33 cellular contexts compared by ENCODE assay signal in genomic region chr20:40778894-40779496, GRCh38.
DNase-seq lines count a peak whose midpoint lies in the region; ATAC-seq and TF ChIP-seq lines count a peak whose summit lies in the region.
"Had no signal": no experiment of that assay in that cellular context is flagged by ENCODE, and none has a peak within 500 bp of the region (broad histone marks: within the 10 kb centered on the region; RNA-seq: fewer than 3 reads in every experiment).

No MANE protein-coding gene starts in this region.

- DNase-seq in GM12864 (ENCODE audit: low read depth) = peak; percentile 12
- peak; percentile 36 for DNase-seq in NB4 (ENCODE audit: low read depth)
- DNase-seq in SIG-M5 treated with dmso at 0.1 percent for 504 hours (lab: John Stamatoyannopoulos, UW; ENCODE audit: unreplicated experiment) = peak; percentile 71
- no peak for DNase-seq in stimulated activated naive CD4-positive, alpha-beta T cell treated with Interleukin-2 at 50 U/mL for 16 hours (lab: John Stamatoyannopoulos, UW)
- DNase-seq in HCEC 1CT = no peak
- DNase-seq: activated CD4-positive, CD25-positive, alpha-beta regulatory T cell treated with anti-CD3 and anti-CD28 coated beads, Interleukin-2, amount 50 U/mL, for 72 hours; activated CD8-positive, alpha-beta T cell treated with anti-CD3 and anti-CD28 coated beads for 36 hours; activated effector memory CD4-positive, alpha-beta T cell treated with anti-CD3 and anti-CD28 coated beads, Interleukin-2, amount 50 U/mL, for 16 hours; activated naive CD8-positive, alpha-beta T cell treated with anti-CD3 and anti-CD28 coated beads for 36 hours; aorta; CD4-positive, alpha-beta T cell; foreskin fibroblast; GM23248; heart right ventricle; HFFc6; kidney glomerular epithelial cell; mammary epithelial cell; NCI-H1436; NCI-H2107; NCI-H748 treated with DMSO at 0.1 percent for 48 hours; Peyer's patch; psoas muscle; SJCRH30; stimulated activated CD4-positive, alpha-beta T cell treated with anti-CD3 and anti-CD28 coated beads, Interleukin-4, amount 100 ng/mL, for 4 hours; stimulated activated naive B cell treated with anti-CD40 and anti-IgM and Interleukin-4, amounts not matched to agents 10 μg/mL and 1 μg/mL and 100 μg/mL, for 72 hours; T-helper 1 cell had no signal

- peak overlapping the region; percentile 72 for H3K27ac ChIP-seq in neutrophil
- H3K27ac ChIP-seq: cardiac muscle cell, coronary artery, GM23248, heart right ventricle, Peyer's patch, psoas muscle, SJCRH30 had no signal

- H3K36me3 ChIP-seq in neutrophil = no peaks in the 10 kb centered on the region
- H3K36me3 ChIP-seq: cardiac muscle cell, heart right ventricle, Peyer's patch, SJCRH30 had no signal

- H3K4me1 ChIP-seq in neutrophil (ENCODE audit: control insufficient read depth in 1 of 2, insufficient read depth in 1 of 2, low read depth in 1 of 2, low read length in 1 of 2) = peaks cover 47 to 73% of the 10 kb centered on the region in 2 experiments
- H3K4me1 ChIP-seq: Peyer's patch, psoas muscle, SJCRH30 had no signal

- H3K27me3 ChIP-seq in neutrophil = peaks cover 38% of the 10 kb centered on the region
- H3K27me3 ChIP-seq: cardiac muscle cell, Peyer's patch had no signal

- H3K4me3 ChIP-seq in GM12864 (ENCODE audit: low read depth, low read length) (no peak overlapping the region), NB4 (ENCODE audit: low read depth, low read length) (no peak overlapping the region), neutrophil (ENCODE audit: low read depth in 1 of 2, low read length in 1 of 2) (peak overlapping the region in 1 of 2 experiments; percentile 28)
- H3K4me3 ChIP-seq: cardiac muscle cell, coronary artery, GM12878, GM23248, heart right ventricle, Peyer's patch, psoas muscle, SJCRH30 had no signal

- no peaks in the 10 kb centered on the region for H3K9me3 ChIP-seq in neutrophil
- H3K9me3 ChIP-seq: heart right ventricle, Peyer's patch, psoas muscle, SJCRH30 had no signal

- TF ChIP-seq CTCF in GM12864 (IDR thresholded peaks at IDR 0.05; ENCODE audit: low read depth, low read length, missing control alignments) (no peak), NB4 (IDR thresholded peaks at IDR 0.05; ENCODE audit: low read depth, low read length) (no peak), neutrophil (IDR thresholded peaks at IDR 0.05) (no peak)

- ATAC-seq in HG03135 (IDR thresholded peaks at IDR 0.05; ENCODE audit: unreplicated experiment) (no peak), HG03196 (IDR thresholded peaks at IDR 0.05; ENCODE audit: unreplicated experiment) (no peak)
- ATAC-seq: activated CD8-positive, alpha-beta T cell treated with anti-CD3 and anti-CD28 coated beads for 36 hours; esophagus mucosa; GM12878; psoas muscle; stimulated activated naive B cell treated with anti-CD40 and anti-IgM and Interleukin-4, amounts not matched to agents 10 μg/mL and 1 μg/mL and 100 μg/mL, for 72 hours had no signal

- no peak for TF ChIP-seq POLR2A in NB4 (IDR thresholded peaks at IDR 0.05; ENCODE audit: extremely low read depth, insufficient read length)

Comparison
In these comparisons a context has a peak if more than half of its experiments do, and no peak if none do; other contexts are left out.
1. DNase-seq: peak in GM12864 (single experiment), NB4 (single experiment) and SIG-M5 treated with dmso at 0.1 percent for 504 hours (single experiment); none in stimulated activated naive CD4-positive, alpha-beta T cell treated with Interleukin-2 at 50 U/mL for 16 hours (single experiment) and HCEC 1CT (single experiment).